Comparison of ENCODE assay signal across 1 cellular context in the genomic region with DNA sequence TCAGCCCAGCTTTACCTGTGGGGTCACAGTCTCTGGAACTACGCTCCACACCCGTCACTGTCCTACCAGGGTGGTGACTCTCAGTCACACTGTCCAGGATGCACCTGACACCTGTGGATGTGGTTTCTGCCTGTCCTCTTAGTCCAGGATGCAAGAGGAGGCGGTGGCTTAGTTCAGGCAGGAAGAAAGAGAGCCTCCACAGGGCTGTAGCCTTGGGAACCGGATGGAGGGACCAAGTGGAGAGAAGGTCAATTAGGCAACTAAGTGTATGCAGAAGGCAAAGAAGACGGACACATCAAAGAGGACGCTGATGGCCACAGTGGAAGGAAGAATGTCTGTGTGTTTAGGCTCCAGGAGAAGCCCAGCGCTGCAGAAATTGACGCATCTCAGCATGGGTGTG.
A peak's percentile ranks its signal among the peaks of the same experiment; 100 is the strongest.
TF ChIP-seq lines count a peak whose summit lies in the region.

No MANE protein-coding gene starts in this region.

TF ChIP-seq in HepG2, 621 proteins besides CTCF, POLR2A, EP300 and RAD21 (continued from another document and continues in another):
- TF ChIP-seq, protein P1, sequence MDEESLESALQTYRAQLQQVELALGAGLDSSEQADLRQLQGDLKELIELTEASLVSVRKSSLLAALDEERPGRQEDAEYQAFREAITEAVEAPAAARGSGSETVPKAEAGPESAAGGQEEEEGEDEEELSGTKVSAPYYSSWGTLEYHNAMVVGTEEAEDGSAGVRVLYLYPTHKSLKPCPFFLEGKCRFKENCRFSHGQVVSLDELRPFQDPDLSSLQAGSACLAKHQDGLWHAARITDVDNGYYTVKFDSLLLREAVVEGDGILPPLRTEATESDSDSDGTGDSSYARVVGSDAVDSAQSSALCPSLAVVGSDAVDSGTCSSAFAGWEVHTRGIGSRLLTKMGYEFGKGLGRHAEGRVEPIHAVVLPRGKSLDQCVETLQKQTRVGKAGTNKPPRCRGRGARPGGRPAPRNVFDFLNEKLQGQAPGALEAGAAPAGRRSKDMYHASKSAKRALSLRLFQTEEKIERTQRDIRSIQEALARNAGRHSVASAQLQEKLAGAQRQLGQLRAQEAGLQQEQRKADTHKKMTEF (CRISPR knock-in tag; IDR thresholded peaks at IDR 0.05), result peak; percentile 58; the same call in 1 of the 2 replicates
- TF ChIP-seq NFYC (CRISPR knock-in tag; IDR thresholded peaks at IDR 0.05) (0 out of 2 replicates have a peak, but pooled peaks have one; percentile 29), ZSCAN9 (CRISPR knock-in tag; IDR thresholded peaks at IDR 0.05; ENCODE audit: borderline replicate concordance) (0 out of 2 replicates have a peak, but pooled peaks have one; percentile 35), ETV5 (CRISPR knock-in tag; IDR thresholded peaks at IDR 0.05; ENCODE audit: borderline replicate concordance) (peak; percentile 92), NFIC (IDR thresholded peaks at IDR 0.05; ENCODE audit: low read length) (0 out of 2 replicates have a peak, but pooled peaks have one; percentile 23), SNAPC5 (CRISPR knock-in tag; IDR thresholded peaks at IDR 0.05; ENCODE audit: borderline replicate concordance) (no peak), NRL (CRISPR knock-in tag; IDR thresholded peaks at IDR 0.05; ENCODE audit: borderline replicate concordance) (no peak), IKZF5 (CRISPR knock-in tag; IDR thresholded peaks at IDR 0.05) (peak; percentile 87), KMT2A (CRISPR knock-in tag; IDR thresholded peaks at IDR 0.05) (no peak), NFRKB (IDR thresholded peaks at IDR 0.05) (no peak), ZNF205 (CRISPR knock-in tag; IDR thresholded peaks at IDR 0.05) (0 out of 2 replicates have a peak, but pooled peaks have one; percentile 41), ZNF280D (CRISPR knock-in tag; IDR thresholded peaks at IDR 0.05) (no peak), KDM3A (CRISPR knock-in tag; IDR thresholded peaks at IDR 0.05; ENCODE audit: low read depth) (no peak), SETDB1 (CRISPR knock-in tag; IDR thresholded peaks at IDR 0.05; ENCODE audit: borderline replicate concordance) (no peak), ZNF335 (CRISPR knock-in tag; IDR thresholded peaks at IDR 0.05) (peak; percentile 48; the same call in 1 of the 2 replicates), ZNF510 (CRISPR knock-in tag; IDR thresholded peaks at IDR 0.05; ENCODE audit: low read depth) (no peak), ZNF20 (CRISPR knock-in tag; IDR thresholded peaks at IDR 0.05) (no peak), IRF2 (CRISPR knock-in tag; IDR thresholded peaks at IDR 0.05) (peak; percentile 72; the same call in 1 of the 2 replicates), ZNF331 (CRISPR knock-in tag; IDR thresholded peaks at IDR 0.05) (peak; percentile 31; the same call in 1 of the 2 replicates), ZNF24 (IDR thresholded peaks at IDR 0.05) (no peak), PRDM15 (CRISPR knock-in tag; IDR thresholded peaks at IDR 0.05) (no peak), ZNF841 (CRISPR knock-in tag; IDR thresholded peaks at IDR 0.05; ENCODE audit: borderline replicate concordance) (no peak), ZNF572 (CRISPR knock-in tag; IDR thresholded peaks at IDR 0.05) (no peak), KAT2B (IDR thresholded peaks at IDR 0.05; ENCODE audit: borderline replicate concordance, low read depth, low read length) (no peak), GATAD1 (CRISPR knock-in tag; IDR thresholded peaks at IDR 0.05) (0 out of 2 replicates have a peak, but pooled peaks have one; percentile 42), ZNF776 (CRISPR knock-in tag; IDR thresholded peaks at IDR 0.05) (no peak), DMAP1 (CRISPR knock-in tag; IDR thresholded peaks at IDR 0.05) (no peak)
- TF ChIP-seq, protein P2, sequence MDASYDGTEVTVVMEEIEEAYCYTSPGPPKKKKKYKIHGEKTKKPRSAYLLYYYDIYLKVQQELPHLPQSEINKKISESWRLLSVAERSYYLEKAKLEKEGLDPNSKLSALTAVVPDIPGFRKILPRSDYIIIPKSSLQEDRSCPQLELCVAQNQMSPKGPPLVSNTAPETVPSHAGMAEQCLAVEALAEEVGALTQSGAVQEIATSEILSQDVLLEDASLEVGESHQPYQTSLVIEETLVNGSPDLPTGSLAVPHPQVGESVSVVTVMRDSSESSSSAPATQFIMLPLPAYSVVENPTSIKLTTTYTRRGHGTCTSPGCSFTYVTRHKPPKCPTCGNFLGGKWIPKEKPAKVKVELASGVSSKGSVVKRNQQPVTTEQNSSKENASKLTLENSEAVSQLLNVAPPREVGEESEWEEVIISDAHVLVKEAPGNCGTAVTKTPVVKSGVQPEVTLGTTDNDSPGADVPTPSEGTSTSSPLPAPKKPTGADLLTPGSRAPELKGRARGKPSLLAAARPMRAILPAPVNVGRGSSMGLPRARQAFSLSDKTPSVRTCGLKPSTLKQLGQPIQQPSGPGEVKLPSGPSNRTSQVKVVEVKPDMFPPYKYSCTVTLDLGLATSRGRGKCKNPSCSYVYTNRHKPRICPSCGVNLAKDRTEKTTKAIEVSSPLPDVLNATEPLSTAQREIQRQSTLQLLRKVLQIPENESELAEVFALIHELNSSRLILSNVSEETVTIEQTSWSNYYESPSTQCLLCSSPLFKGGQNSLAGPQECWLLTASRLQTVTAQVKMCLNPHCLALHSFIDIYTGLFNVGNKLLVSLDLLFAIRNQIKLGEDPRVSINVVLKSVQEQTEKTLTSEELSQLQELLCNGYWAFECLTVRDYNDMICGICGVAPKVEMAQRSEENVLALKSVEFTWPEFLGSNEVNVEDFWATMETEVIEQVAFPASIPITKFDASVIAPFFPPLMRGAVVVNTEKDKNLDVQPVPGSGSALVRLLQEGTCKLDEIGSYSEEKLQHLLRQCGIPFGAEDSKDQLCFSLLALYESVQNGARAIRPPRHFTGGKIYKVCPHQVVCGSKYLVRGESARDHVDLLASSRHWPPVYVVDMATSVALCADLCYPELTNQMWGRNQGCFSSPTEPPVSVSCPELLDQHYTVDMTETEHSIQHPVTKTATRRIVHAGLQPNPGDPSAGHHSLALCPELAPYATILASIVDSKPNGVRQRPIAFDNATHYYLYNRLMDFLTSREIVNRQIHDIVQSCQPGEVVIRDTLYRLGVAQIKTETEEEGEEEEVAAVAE (CRISPR knock-in tag; IDR thresholded peaks at IDR 0.05; ENCODE audit: borderline replicate concordance), result 0 out of 2 replicates have a peak, but pooled peaks have one; percentile 38
- TF ChIP-seq, protein P3, sequence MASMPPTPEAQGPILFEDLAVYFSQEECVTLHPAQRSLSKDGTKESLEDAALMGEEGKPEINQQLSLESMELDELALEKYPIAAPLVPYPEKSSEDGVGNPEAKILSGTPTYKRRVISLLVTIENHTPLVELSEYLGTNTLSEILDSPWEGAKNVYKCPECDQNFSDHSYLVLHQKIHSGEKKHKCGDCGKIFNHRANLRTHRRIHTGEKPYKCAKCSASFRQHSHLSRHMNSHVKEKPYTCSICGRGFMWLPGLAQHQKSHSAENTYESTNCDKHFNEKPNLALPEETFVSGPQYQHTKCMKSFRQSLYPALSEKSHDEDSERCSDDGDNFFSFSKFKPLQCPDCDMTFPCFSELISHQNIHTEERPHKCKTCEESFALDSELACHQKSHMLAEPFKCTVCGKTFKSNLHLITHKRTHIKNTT (CRISPR knock-in tag; IDR thresholded peaks at IDR 0.05), result no peak
- TF ChIP-seq, protein P4, sequence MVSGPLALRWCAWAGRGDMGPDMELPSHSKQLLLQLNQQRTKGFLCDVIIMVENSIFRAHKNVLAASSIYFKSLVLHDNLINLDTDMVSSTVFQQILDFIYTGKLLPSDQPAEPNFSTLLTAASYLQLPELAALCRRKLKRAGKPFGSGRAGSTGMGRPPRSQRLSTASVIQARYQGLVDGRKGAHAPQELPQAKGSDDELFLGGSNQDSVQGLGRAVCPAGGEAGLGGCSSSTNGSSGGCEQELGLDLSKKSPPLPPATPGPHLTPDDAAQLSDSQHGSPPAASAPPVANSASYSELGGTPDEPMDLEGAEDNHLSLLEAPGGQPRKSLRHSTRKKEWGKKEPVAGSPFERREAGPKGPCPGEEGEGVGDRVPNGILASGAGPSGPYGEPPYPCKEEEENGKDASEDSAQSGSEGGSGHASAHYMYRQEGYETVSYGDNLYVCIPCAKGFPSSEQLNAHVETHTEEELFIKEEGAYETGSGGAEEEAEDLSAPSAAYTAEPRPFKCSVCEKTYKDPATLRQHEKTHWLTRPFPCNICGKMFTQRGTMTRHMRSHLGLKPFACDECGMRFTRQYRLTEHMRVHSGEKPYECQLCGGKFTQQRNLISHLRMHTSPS (CRISPR knock-in tag; IDR thresholded peaks at IDR 0.05; ENCODE audit: low read depth), result no peak
- TF ChIP-seq, protein P5, sequence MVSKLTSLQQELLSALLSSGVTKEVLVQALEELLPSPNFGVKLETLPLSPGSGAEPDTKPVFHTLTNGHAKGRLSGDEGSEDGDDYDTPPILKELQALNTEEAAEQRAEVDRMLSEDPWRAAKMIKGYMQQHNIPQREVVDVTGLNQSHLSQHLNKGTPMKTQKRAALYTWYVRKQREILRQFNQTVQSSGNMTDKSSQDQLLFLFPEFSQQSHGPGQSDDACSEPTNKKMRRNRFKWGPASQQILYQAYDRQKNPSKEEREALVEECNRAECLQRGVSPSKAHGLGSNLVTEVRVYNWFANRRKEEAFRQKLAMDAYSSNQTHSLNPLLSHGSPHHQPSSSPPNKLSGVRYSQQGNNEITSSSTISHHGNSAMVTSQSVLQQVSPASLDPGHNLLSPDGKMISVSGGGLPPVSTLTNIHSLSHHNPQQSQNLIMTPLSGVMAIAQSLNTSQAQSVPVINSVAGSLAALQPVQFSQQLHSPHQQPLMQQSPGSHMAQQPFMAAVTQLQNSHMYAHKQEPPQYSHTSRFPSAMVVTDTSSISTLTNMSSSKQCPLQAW (CRISPR knock-in tag; IDR thresholded peaks at IDR 0.05), result 0 out of 2 replicates have a peak, but pooled peaks have one; percentile 44
